Comparison of ENCODE assay signal across 29 cellular contexts in the genomic region with DNA sequence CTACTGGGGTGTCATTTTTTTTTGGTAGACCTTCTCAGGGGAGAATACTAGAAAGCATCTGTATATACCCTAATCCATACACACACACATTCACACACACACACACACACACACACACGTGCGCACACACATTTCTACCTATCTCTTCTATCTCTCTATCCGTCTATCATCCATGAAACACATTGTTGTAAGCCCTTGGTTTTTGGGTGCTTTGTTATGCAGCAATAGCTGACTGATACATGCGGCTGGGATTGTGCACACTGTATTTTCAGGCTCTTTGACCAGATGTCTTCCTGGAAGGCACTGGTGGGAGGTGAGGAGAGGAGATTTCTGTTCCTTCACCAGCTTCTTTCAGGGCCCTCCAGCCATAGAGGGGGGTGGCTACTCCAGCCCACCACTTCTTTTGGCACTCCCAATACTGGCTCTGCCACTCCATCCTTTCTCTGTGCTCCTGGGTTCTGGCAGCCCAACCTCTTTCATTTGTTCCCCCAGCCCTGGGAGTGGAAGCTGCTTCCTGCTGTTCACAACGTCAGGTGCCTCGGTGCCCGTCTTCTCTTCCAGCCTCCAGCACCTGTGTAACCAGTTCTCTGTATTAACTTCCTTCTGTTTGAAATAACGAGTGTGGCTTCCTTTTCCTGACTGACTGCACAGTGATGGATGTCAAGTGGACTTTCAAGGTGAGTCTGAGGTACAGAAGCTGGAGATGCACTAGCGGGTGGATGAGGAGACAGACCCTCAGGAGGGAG. TPM values are rescaled to one million over a fixed set of nuclear protein-coding genes. Genes with fewer than 3 reads are reported as not detected.
"Had no signal": no experiment of that assay in that cellular context is flagged by ENCODE, and none has a peak within 500 bp of the region (broad histone marks: within the 10 kb centered on the region; RNA-seq: fewer than 3 reads in every experiment).

No MANE protein-coding gene starts in this region.

- DNase-seq: activated CD8-positive, alpha-beta memory T cell treated with anti-CD3 and anti-CD28 coated beads, Interleukin-2, amount 50 U/mL, for 48 hours; activated effector memory CD4-positive, alpha-beta T cell treated with Interleukin-2 at 50 U/mL for 16 hours; activated T-cell treated with anti-CD3 and anti-CD28 coated beads, Interleukin-2, amount 50 U/mL, for 48 hours; aorta; central memory CD4-positive, alpha-beta T cell; effector memory CD4-positive, alpha-beta T cell; gastrocnemius medialis; head of caudate nucleus; hypothalamus; left ventricle myocardium superior; mammary epithelial cell; nephron progenitor cell; sigmoid colon; stimulated activated CD4-positive, alpha-beta T cell treated with anti-CD3 and anti-CD28 coated beads, Interleukin-15, amount 100 ng/mL, for 24 hours; stimulated activated CD8-positive, alpha-beta memory T cell treated with anti-CD3 and anti-CD28 coated beads, Interleukin-4, amount 100 ng/mL, for 48 hours; stimulated activated naive B cell treated with anti-CD40 and anti-IgM and Interleukin-4, amounts not matched to agents 10 μg/mL and 1 μg/mL and 100 μg/mL, for 72 hours; trophoblast cell had no signal

- FAIRE-seq: endothelial cell of umbilical vein had no signal

- ATAC-seq: gastrocnemius medialis; left ventricle myocardium superior; SK-N-SH treated with all-trans-retinoic acid at 6 μM for 48 hours; stimulated activated naive B cell treated with anti-CD40 and anti-IgM and Interleukin-4, amounts not matched to agents 10 μg/mL and 1 μg/mL and 100 μg/mL, for 72 hours; T-cell; WTC11 had no signal

- H3K4me2 ChIP-seq: smooth muscle cell had no signal

- H3K9me3 ChIP-seq: gastrocnemius medialis had no signal

- H3K4me3 ChIP-seq: esophagus muscularis mucosa, gastrocnemius medialis, sigmoid colon, smooth muscle cell had no signal

- H3K79me2 ChIP-seq: parathyroid adenoma had no signal

- H3K27ac ChIP-seq: esophagus muscularis mucosa, gastrocnemius medialis, parathyroid adenoma, sigmoid colon had no signal

- H3K9ac ChIP-seq: parathyroid adenoma had no signal

- H3K36me3 ChIP-seq: esophagus muscularis mucosa, gastrocnemius medialis, sigmoid colon had no signal

- H2AFZ ChIP-seq: parathyroid adenoma had no signal

- H3K4me1 ChIP-seq: esophagus muscularis mucosa, gastrocnemius medialis, parathyroid adenoma, sigmoid colon had no signal

RNA-seq across cellular contexts. Expression of a gene that starts 12.4 kb away (rescaled TPM):
- total RNA-seq: activated CD8-positive, alpha-beta memory T cell treated with anti-CD3 and anti-CD28 coated beads for 36 hours; dermis microvascular lymphatic vessel endothelial cell; endothelial cell of umbilical vein; left ventricle myocardium superior; mammary epithelial cell; renal cortical epithelial cell; smooth muscle cell; temporal lobe had no signal

RNA-seq across cellular contexts. Expression of a gene that starts 25.7 kb away (rescaled TPM):
- total RNA-seq: activated CD8-positive, alpha-beta memory T cell treated with anti-CD3 and anti-CD28 coated beads for 36 hours; aorta; dermis microvascular lymphatic vessel endothelial cell; endothelial cell of umbilical vein; esophagus muscularis mucosa; gastrocnemius medialis; left ventricle myocardium superior; mesothelial cell of epicardium; renal cortical epithelial cell; sigmoid colon; smooth muscle cell had no signal
